Comparison of ENCODE assay signal across 29 cellular contexts in genomic region chr5:141865406-141865805, GRCh38. TPM values are rescaled to one million over a fixed set of nuclear protein-coding genes. Genes with fewer than 3 reads are reported as not detected.
DNase-seq lines count a peak whose midpoint lies in the region; ATAC-seq and TF ChIP-seq lines count a peak whose summit lies in the region.
"Had no signal": no experiment of that assay in that cellular context is flagged by ENCODE, and none has a peak within 500 bp of the region (broad histone marks: within the 10 kb centered on the region; RNA-seq: fewer than 3 reads in every experiment).

No MANE protein-coding gene starts in this region.

- H3K4me3 ChIP-seq in body of pancreas (no peak overlapping the region), esophagus squamous epithelium (no peak overlapping the region), stomach (no peak overlapping the region)
- H3K4me3 ChIP-seq: BLaER1, esophagus muscularis mucosa, gastrocnemius medialis, hepatocyte, left ventricle myocardium inferior, psoas muscle, vagina had no signal

- H3K4me1 ChIP-seq in body of pancreas (peaks cover 33% of the 10 kb centered on the region), esophagus squamous epithelium (peaks cover 10 to 66% (median 16%) of the 10 kb centered on the region in 3 donors), stomach (peaks cover 13 to 73% (median 47%) of the 10 kb centered on the region in 4 donors)
- H3K4me1 ChIP-seq: gastrocnemius medialis, psoas muscle had no signal

- intact Hi-C loops in body of pancreas (cut with DNase I): no loop called here
- intact Hi-C loops in esophagus squamous epithelium (cut with DNase I): no loop called here
- intact Hi-C loops in stomach (cut with DNase I; ENCODE audit: low total_unique reads): no loop called here

- TF ChIP-seq CTCF in body of pancreas (IDR thresholded peaks at IDR 0.05) (no peak), esophagus squamous epithelium (IDR thresholded peaks at IDR 0.05) (no peak), stomach (IDR thresholded peaks at IDR 0.05) (no peak)

- H3K27me3 ChIP-seq in body of pancreas (no peaks in the 10 kb centered on the region), esophagus squamous epithelium (no peaks in the 10 kb centered on the region), stomach (peaks cover 0 to 13% (median 0%) of the 10 kb centered on the region in 3 donors)
- H3K27me3 ChIP-seq: gastrocnemius medialis, hepatocyte, vagina had no signal

- no peak for TF ChIP-seq POLR2A in body of pancreas (IDR thresholded peaks at IDR 0.05)
- no peak for TF ChIP-seq POLR2A in esophagus squamous epithelium (IDR thresholded peaks at IDR 0.05)
- no peak for TF ChIP-seq POLR2A in stomach (IDR thresholded peaks at IDR 0.05)

- 63 to 77% methylated on average over 2 of the region's 2 CpGs for WGBS in body of pancreas, 2 donors
- 58 to 100% methylated on average over 1 to 2 of the region's 2 CpGs for WGBS in esophagus squamous epithelium, 2 donors
- WGBS in stomach, 5 donors: 61 to 70% (median 66%) methylated on average over 2 of the region's 2 CpGs

- in situ Hi-C loops in G401 (cut with HindIII; ENCODE audit: low sequenced_read_pairs): no loop called here

- H3K36me3 ChIP-seq in body of pancreas (replicated peaks in 1 of 2; ENCODE audit: insufficient read depth in 1 of 2, low read depth in 2 of 2) (peaks cover 0 to 11% of the 10 kb centered on the region in 2 donors), esophagus squamous epithelium (peaks cover 0 to 72% (median 0%) of the 10 kb centered on the region in 3 donors), stomach (peaks cover 24 to 62% (median 52%) of the 10 kb centered on the region in 4 donors)
- H3K36me3 ChIP-seq: BLaER1, gastrocnemius medialis had no signal

- ATAC-seq in body of pancreas (no peak), GM18502 (IDR thresholded peaks at IDR 0.05; ENCODE audit: poor library complexity, unreplicated experiment) (no peak), HG02885 (IDR thresholded peaks at IDR 0.05; ENCODE audit: poor library complexity, unreplicated experiment) (no peak), HG02870 (IDR thresholded peaks at IDR 0.05; ENCODE audit: unreplicated experiment) (no peak)
- ATAC-seq: activated CD4-positive, alpha-beta T cell treated with anti-CD3 and anti-CD28 coated beads for 36 hours; activated T-cell treated with anti-CD3 and anti-CD28 coated beads, Interleukin-2, amount 50 U/mL, for 4 hours; gastrocnemius medialis; psoas muscle; SK-N-SH treated with all-trans-retinoic acid at 6 μM for 48 hours had no signal

- H3K27ac ChIP-seq in body of pancreas: peak overlapping the region in 3 of 4 donors; percentile 77 to 83 (median 81)
- H3K27ac ChIP-seq in esophagus squamous epithelium: peak overlapping the region in 3 of 4 donors; percentile 7 to 88 (median 75)
- H3K27ac ChIP-seq in stomach: peak overlapping the region; percentile 58 to 80 (median 79)
- H3K27ac ChIP-seq: BLaER1, esophagus muscularis mucosa, gastrocnemius medialis, hepatocyte, left ventricle myocardium inferior, psoas muscle, vagina had no signal

- H3K9me3 ChIP-seq in body of pancreas: no peaks in the 10 kb centered on the region
- no peaks in the 10 kb centered on the region for H3K9me3 ChIP-seq in esophagus squamous epithelium
- no peaks in the 10 kb centered on the region for H3K9me3 ChIP-seq in stomach
- H3K9me3 ChIP-seq: BLaER1, esophagus muscularis mucosa, gastrocnemius medialis, left ventricle myocardium inferior, psoas muscle, vagina had no signal

- peak; percentile 74 for DNase-seq in G401 (ENCODE audit: low spot score)
- DNase-seq in body of pancreas: no peak
- DNase-seq in esophagus squamous epithelium (lab: John Stamatoyannopoulos, UW): no peak
- no peak for DNase-seq in stomach
- no peak for DNase-seq in NCI-H82 (lab: John Stamatoyannopoulos, UW)
- DNase-seq: ACHN; activated CD4-positive, alpha-beta T cell treated with anti-CD3 and anti-CD28 coated beads for 36 hours; activated naive CD4-positive, alpha-beta T cell treated with anti-CD3 and anti-CD28 coated beads for 36 hours; activated T-cell treated with anti-CD3 and anti-CD28 coated beads, Interleukin-2, amount 50 U/mL, for 4 hours; central memory CD4-positive, alpha-beta T cell; COR-L47; DND-41; effector CD4-positive, alpha-beta T cell; gastrocnemius medialis; H9; IMR-90; left ventricle myocardium inferior; NCI-H1105; NCI-H2227 treated with DMSO at 0.1 percent for 48 hours; T-helper 2 cell had no signal

- TF ChIP-seq EP300 in stomach (IDR thresholded peaks at IDR 0.05): no peak

RNA-seq across cellular contexts. Expression of gene PCDH1, which starts 12.8 kb away (rescaled TPM):
- 1.2 and 1.8 TPM in 2 replicates for total RNA-seq in G401 (2014; rRNA removed; shearing (Covaris generic))
- total RNA-seq in body of pancreas (10 to 100 TPM; 24.9 to 31.3 TPM), esophagus squamous epithelium (100 to 1,000 TPM in 1 of 4 donors, 10 to 100 TPM in 3; 51.3 to 131 (median 67.9) TPM), stomach (10 to 100 TPM; 35.3 to 96.9 (median 79.1) TPM)
- polyA plus RNA-seq in stomach: 10 to 100 TPM in 2 of 3 donors, 1 to 10 TPM in 1; 8.7 to 20.9 (median 10.6) TPM
- total RNA-seq: activated CD4-positive, alpha-beta T cell treated with anti-CD3 and anti-CD28 coated beads for 36 hours; activated naive CD4-positive, alpha-beta T cell treated with anti-CD3 and anti-CD28 coated beads for 36 hours had no signal

RNA-seq across cellular contexts. Expression of gene DELE1, which starts 58.3 kb away (rescaled TPM):
- 87.4 and 96.0 TPM in 2 replicates for total RNA-seq in G401 (2014; rRNA removed; shearing (Covaris generic))
- total RNA-seq in body of pancreas (100 to 1,000 TPM in 1 of 2 donors, 10 to 100 TPM in 1; 50.6 to 100 TPM), esophagus squamous epithelium (10 to 100 TPM; 27.3 to 68.5 (median 37.1) TPM), stomach (100 to 1,000 TPM in 1 of 5 donors, 10 to 100 TPM in 4; 65.0 to 100 (median 98.2) TPM)
- 10 to 100 TPM; 29.2 to 39.8 (median 32.6) TPM for polyA plus RNA-seq in stomach
